ENCODE assay signal across 9 cellular contexts in the genomic region with DNA sequence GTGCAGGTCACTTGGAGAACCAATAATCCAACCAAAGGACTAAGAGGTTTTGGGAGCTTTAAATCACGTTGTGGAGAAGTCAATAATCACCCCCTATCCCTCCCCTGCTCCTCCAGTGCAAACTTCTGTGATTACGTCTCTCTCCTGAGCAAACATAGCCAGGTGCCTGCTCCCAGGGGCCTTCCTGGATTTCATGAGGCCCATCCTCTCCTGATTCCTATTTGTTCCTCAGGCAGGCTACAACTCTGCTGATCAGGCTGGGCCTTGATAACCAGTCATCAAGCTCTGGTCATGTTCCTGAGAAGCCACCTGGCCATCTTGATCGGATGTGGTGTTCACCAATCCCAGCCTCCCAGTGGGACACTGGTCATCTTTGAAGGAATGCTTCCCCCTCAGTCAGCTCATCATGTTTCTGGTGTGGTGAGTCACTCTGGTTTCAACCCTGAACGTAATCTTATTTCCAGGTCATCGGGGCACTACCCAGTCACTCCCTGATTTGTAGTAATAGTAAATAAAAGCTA. TPM values are rescaled to one million over a fixed set of nuclear protein-coding genes. Genes with fewer than 3 reads are reported as not detected.
DNase-seq lines count a peak whose midpoint lies in the region; ATAC-seq, FAIRE-seq and TF ChIP-seq lines count a peak whose summit lies in the region.
"Had no signal": no experiment of that assay in that cellular context is flagged by ENCODE, and none has a peak within 500 bp of the region (broad histone marks: within the 10 kb centered on the region; RNA-seq: fewer than 3 reads in every experiment).

No MANE protein-coding gene starts in this region.

- no peaks in the 10 kb centered on the region for H3K9me3 ChIP-seq in H1 (ENCODE audit: insufficient read depth in 2 of 2, low read depth in 1 of 2, low read length in 1 of 2)
- H3K9me3 ChIP-seq in osteoblast (ENCODE audit: low read depth, low read length): no peaks in the 10 kb centered on the region
- H3K9me3 ChIP-seq: esophagus muscularis mucosa had no signal

- no peak overlapping the region for H4K91ac ChIP-seq in H1 (replicated peaks; ENCODE audit: insufficient read length, low read length)

- peak; percentile 44 for DNase-seq in GM03348 (ENCODE audit: low spot score)
- peak; percentile 33 for DNase-seq in NCI-H774 (lab: John Stamatoyannopoulos, UW)
- no peak for DNase-seq in H1 (ENCODE audit: low read depth in 1 of 2, low spot score in 2 of 2)
- peak; percentile 93 for DNase-seq in osteoblast (ENCODE audit: insufficient read length, low spot score, missing footprints)
- DNase-seq in SIG-M5 (lab: John Stamatoyannopoulos, UW): no peak
- DNase-seq in activated gamma-delta T cell treated with Interleukin-2 at 50 U/mL for 16 hours: no peak
- DNase-seq in stimulated activated naive CD4-positive, alpha-beta T cell (lab: John Stamatoyannopoulos, UW): no peak

- H3K4me3 ChIP-seq in H1 (ENCODE audit: extremely low read depth in 1 of 4, insufficient read depth in 2 of 4, low read depth in 3 of 4, low read length in 4 of 4) (no peak overlapping the region), osteoblast (ENCODE audit: insufficient read depth, low read length) (no peak overlapping the region)
- H3K4me3 ChIP-seq: esophagus muscularis mucosa had no signal

- H3K4me1 ChIP-seq in H1 (replicated peaks in 1 of 4; ENCODE audit: control insufficient read depth in 3 of 4, insufficient read depth in 4 of 4, low read length in 3 of 4) (peaks cover 6 to 16% (median 8%) of the 10 kb centered on the region in 4 experiments), osteoblast (ENCODE audit: insufficient read depth, low read length) (peaks cover 25% of the 10 kb centered on the region)

- H4K5ac ChIP-seq in H1 (ENCODE audit: insufficient read length, low read depth, low read length): no peak overlapping the region

- no peak for TF ChIP-seq POLR2A in H1 (IDR thresholded peaks at IDR 0.05; ENCODE audit: control extremely low read depth in 1 of 2, low read depth in 2 of 2, low read length in 2 of 2)

- peaks cover 0 to 2% of the 10 kb centered on the region in 2 experiments for H4K20me1 ChIP-seq in H1 (replicated peaks in 1 of 2; ENCODE audit: control insufficient read depth in 1 of 2, insufficient read depth in 2 of 2, low read length in 2 of 2)
- no peaks in the 10 kb centered on the region for H4K20me1 ChIP-seq in osteoblast (ENCODE audit: insufficient read depth, low read length)

- no peak overlapping the region for H2BK120ac ChIP-seq in H1 (replicated peaks; ENCODE audit: low read depth, low read length)

- H2BK15ac ChIP-seq in H1 (ENCODE audit: low read length): no peak overlapping the region

- TF ChIP-seq CTCF in H1 (IDR thresholded peaks at IDR 0.05; ENCODE audit: control extremely low read depth in 1 of 3, insufficient read depth in 1 of 3, low read depth in 1 of 3, low read length in 3 of 3) (no peak), osteoblast (IDR thresholded peaks at IDR 0.05; ENCODE audit: extremely low read depth, low read depth, low read length) (no peak)

- H3K4me2 ChIP-seq in H1 (ENCODE audit: insufficient read depth in 1 of 2, low read depth in 2 of 2, low read length in 2 of 2) (no peak overlapping the region; a peak in 1 of 4 replicates), osteoblast (ENCODE audit: insufficient read depth, low read length) (no peak overlapping the region)

- H2BK12ac ChIP-seq in H1 (ENCODE audit: low read depth, low read length): peak overlapping the region; percentile 1; the same call in 1 of the 2 replicates

- no peak overlapping the region for H3K23ac ChIP-seq in H1 (ENCODE audit: insufficient read length)

- no peak overlapping the region for H3K9ac ChIP-seq in H1 (replicated peaks in 1 of 4; ENCODE audit: extremely low read depth in 1 of 4, low read depth in 3 of 4, low read length in 3 of 4)

- POLR2A ChIA-PET in H1 (lab: Charles Lee; ENCODE audit: partially characterized antibody): interaction anchor here (0.6 to 4.3 kb wide), 5 partner anchors 13 to 63 kb away, joined by 3 to 29 read pairs (median 4); no protein-coding TSS in a partner anchor

- ATAC-seq in HG03342 (IDR thresholded peaks at IDR 0.05; ENCODE audit: unreplicated experiment): no peak

- H3K27me3 ChIP-seq in H1 (replicated peaks in 1 of 4; ENCODE audit: control insufficient read depth in 3 of 4, extremely low read depth in 1 of 4, insufficient read depth in 3 of 4, low read length in 3 of 4) (peaks cover 0 to 2% (median 1%) of the 10 kb centered on the region in 4 experiments; a peak in 1 of 7 replicates), osteoblast (ENCODE audit: insufficient read depth, low read length) (peaks cover 4% of the 10 kb centered on the region)
- H3K27me3 ChIP-seq: esophagus muscularis mucosa had no signal

- H3K36me3 ChIP-seq in H1 (ENCODE audit: control insufficient read depth in 2 of 4, insufficient read depth in 4 of 4, low read length in 3 of 4): no peaks in the 10 kb centered on the region; a peak in 1 of 8 replicates
- H3K36me3 ChIP-seq in osteoblast (ENCODE audit: insufficient read depth, low read length): no peaks in the 10 kb centered on the region
- H3K36me3 ChIP-seq: esophagus muscularis mucosa had no signal

- H3K23me2 ChIP-seq in H1 (ENCODE audit: low read depth, low read length): peaks cover 6% of the 10 kb centered on the region; the same call in 1 of the 2 replicates

- H2AK5ac ChIP-seq in H1 (ENCODE audit: low read depth, low read length): no peak overlapping the region

- H3K79me2 ChIP-seq in H1 (ENCODE audit: control insufficient read depth in 1 of 2, insufficient read depth in 2 of 2, low read length in 2 of 2): peaks cover 0 to 7% of the 10 kb centered on the region in 2 experiments; a peak in 2 of 4 replicates
- H3K79me2 ChIP-seq in osteoblast (ENCODE audit: insufficient read depth, low read length): peaks cover 8% of the 10 kb centered on the region

- FAIRE-seq in H1 (lab: Jason Lieb, UNC): no peak

- H3K27ac ChIP-seq in H1 (ENCODE audit: low read depth, low read length) (no peak overlapping the region), osteoblast (ENCODE audit: low read depth, low read length) (no peak overlapping the region)
- H3K27ac ChIP-seq: esophagus muscularis mucosa had no signal

- no peak for TF ChIP-seq EP300 in H1 (IDR thresholded peaks at IDR 0.05; ENCODE audit: borderline replicate concordance in 1 of 2, low read depth in 2 of 2, low read length in 2 of 2)

- no peak overlapping the region for H3K56ac ChIP-seq in H1 (replicated peaks; ENCODE audit: insufficient read length, low read depth, low read length)

- no peak overlapping the region for H3K14ac ChIP-seq in H1 (ENCODE audit: insufficient read length)

- H4K8ac ChIP-seq in H1 (ENCODE audit: extremely low read depth, insufficient read depth, low read length): no peak overlapping the region

- H3K18ac ChIP-seq in H1 (ENCODE audit: extremely low read depth, low read length): no peak overlapping the region; the same call in 1 of the 2 replicates

- H2AFZ ChIP-seq in H1 (ENCODE audit: low read length) (no peak overlapping the region), osteoblast (ENCODE audit: low read length) (peak overlapping the region; percentile 42)

- no peaks in the 10 kb centered on the region for H3K79me1 ChIP-seq in H1 (ENCODE audit: low read depth, low read length)

- H3K4ac ChIP-seq in H1 (replicated peaks; ENCODE audit: insufficient read length, low read depth, low read length): no peak overlapping the region

- no peak overlapping the region for H2BK20ac ChIP-seq in H1 (ENCODE audit: low read length)

- 88% methylated on average over 5 of the region's 5 CpGs; no CpG with 5 or more reads in 1 of the 2 experiments for WGBS in H1 (ENCODE audit: extremely low coverage in 1 of 2, insufficient coverage in 1 of 2, insufficient read length in 1 of 2, insufficient replicate concordance in 2 of 2, low coverage in 1 of 2, low lambda C conversion rate in 2 of 2, missing lambda C conversion rate in 1 of 2), 2 experiments

- CTCF ChIA-PET in H1 (lab: Charles Lee; ENCODE audit: partially characterized antibody): interaction anchor here (0.7 to 2.4 kb wide), 8 partner anchors 9 to 123 kb away, joined by 3 to 7 read pairs (median 4); no protein-coding TSS in a partner anchor

- no peak overlapping the region for H2BK5ac ChIP-seq in H1 (ENCODE audit: low read depth, low read length)

- no peak for TF ChIP-seq RAD21 in H1 (IDR thresholded peaks at IDR 0.05 in 1 of 2, conservative IDR thresholded peaks at IDR 0.05 in 1 of 2; ENCODE audit: low read depth in 2 of 2, low read length in 2 of 2)

TF ChIP-seq in H1, 55 proteins besides CTCF, POLR2A, EP300 and RAD21:
- no peak for TF ChIP-seq GTF2F1 (IDR thresholded peaks at IDR 0.05; ENCODE audit: borderline replicate concordance, low read depth, low read length)
- no peak for TF ChIP-seq CHD1 (IDR thresholded peaks at IDR 0.05; ENCODE audit: low read depth, low read length)
- TF ChIP-seq SP2 (IDR thresholded peaks at IDR 0.05; ENCODE audit: low read length): no peak
- TF ChIP-seq SRF (IDR thresholded peaks at IDR 0.05; ENCODE audit: low read depth, low read length): no peak
- no peak for TF ChIP-seq HDAC6 (IDR thresholded peaks at IDR 0.05; ENCODE audit: low read depth, low read length)
- TF ChIP-seq CBX5 (IDR thresholded peaks at IDR 0.05; ENCODE audit: low read depth, low read length): no peak
- no peak for TF ChIP-seq NRF1 (IDR thresholded peaks at IDR 0.05; ENCODE audit: low read depth, low read length)
- no peak for TF ChIP-seq MAFK (IDR thresholded peaks at IDR 0.05; ENCODE audit: low read depth, low read length)
- TF ChIP-seq SIX5 (IDR thresholded peaks at IDR 0.05; ENCODE audit: low read depth, low read length): no peak
- TF ChIP-seq, protein P1, sequence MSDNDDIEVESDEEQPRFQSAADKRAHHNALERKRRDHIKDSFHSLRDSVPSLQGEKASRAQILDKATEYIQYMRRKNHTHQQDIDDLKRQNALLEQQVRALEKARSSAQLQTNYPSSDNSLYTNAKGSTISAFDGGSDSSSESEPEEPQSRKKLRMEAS (IDR thresholded peaks at IDR 0.05): no peak
- TF ChIP-seq RBBP5 (IDR thresholded peaks at IDR 0.05; ENCODE audit: borderline replicate concordance, low read depth, low read length): no peak

RNA-seq across cellular contexts. Expression of a gene that starts 2.9 kb away (rescaled TPM):
- total RNA-seq in H1 (2021; fragmentation: NEBNext Ultra II Directional; extraction: Animal tissue kit (Norgen Biotek cat#: 25700)): 24.0 and 26.2 TPM in 2 replicates
- polyA plus RNA-seq in H1 (2011; rRNA removed): 10.5 and 14.4 TPM in 2 replicates
- 6.5 TPM for polyA plus RNA-seq in H1 (2011; cell fraction: cytosol; rRNA removed)
- polyA plus RNA-seq in H1 (2011; cell fraction: nucleus; rRNA removed): 10.5 TPM
- polyA plus RNA-seq in H1 (2012, experiment 1 of 2): 11.0 to 19.6 TPM (median 12.4 TPM) in 4 replicates
- 9.9 TPM for polyA plus RNA-seq in H1 (2012, experiment 2 of 2)
- polyA plus RNA-seq in H1 (2013, experiment 1 of 2): 23.2 TPM
- polyA plus RNA-seq in H1 (2013, experiment 2 of 2): 23.2 TPM
- 6.9 and 11.7 TPM in 2 replicates for polyA minus RNA-seq in H1 (2011; rRNA and poly(A)+ RNA removed)
- 15.3 TPM for polyA minus RNA-seq in H1 (2011; cell fraction: cytosol; rRNA and poly(A)+ RNA removed)
- polyA minus RNA-seq in H1 (2011; cell fraction: nucleus; rRNA and poly(A)+ RNA removed): 7.6 TPM
- 10.3 and 10.9 TPM in 2 replicates for total RNA-seq in osteoblast

Comparison
In these comparisons a context has a peak if more than half of its experiments do, and no peak if none do; other contexts are left out.
1. DNase-seq: peak in GM03348 (single experiment), NCI-H774 (single experiment) and osteoblast (single experiment); none in H1 (0 of 2), SIG-M5 (single experiment), activated gamma-delta T cell treated with Interleukin-2 at 50 U/mL for 16 hours (single experiment) and stimulated activated naive CD4-positive, alpha-beta T cell (0 of 6).